In the genomic region with DNA sequence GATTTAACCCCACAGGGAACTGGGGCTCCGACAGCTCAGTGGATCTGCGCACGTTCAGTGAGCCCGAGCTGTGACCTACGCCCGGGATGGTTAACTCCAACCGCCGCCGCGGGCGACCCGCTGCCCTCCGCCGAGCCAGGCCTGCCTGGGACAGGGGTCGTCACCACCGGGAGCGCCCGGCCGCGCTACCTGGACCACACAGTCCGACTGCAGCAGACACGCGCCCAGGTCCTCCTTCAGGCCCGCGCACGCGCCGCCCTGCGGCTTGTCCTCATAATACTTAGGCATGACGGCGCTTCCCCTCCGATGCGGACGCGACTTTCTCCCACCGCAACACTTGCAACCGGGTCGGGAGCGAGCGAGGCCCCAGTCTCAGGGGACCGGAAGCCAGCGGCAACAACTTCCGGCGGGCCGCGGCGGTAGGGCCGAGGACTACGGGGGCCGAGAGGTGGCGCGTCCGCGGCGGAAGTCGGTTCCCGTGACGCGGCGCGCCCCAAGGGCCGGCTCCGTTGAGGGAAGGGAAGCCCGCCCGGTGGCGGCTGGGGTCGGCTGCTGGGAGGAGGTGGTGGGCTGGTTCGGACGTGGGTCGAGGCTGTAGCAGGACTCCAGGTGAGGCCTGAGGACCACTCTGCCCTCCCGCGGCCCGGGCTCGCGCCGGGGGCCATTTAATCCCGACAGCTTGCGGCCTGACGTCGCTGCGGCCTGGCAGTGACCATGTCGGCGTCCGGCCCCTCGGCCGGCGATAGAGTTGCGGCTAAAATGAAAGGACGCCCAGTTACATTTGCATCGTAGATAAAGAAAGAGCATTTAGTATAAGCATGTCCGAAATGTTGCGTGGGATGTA, we compare ENCODE assay signal across 8 cellular contexts. TPM values are rescaled to one million over a fixed set of nuclear protein-coding genes. Genes with fewer than 3 reads are reported as not detected.
DNase-seq lines count a peak whose midpoint lies in the region; ATAC-seq and TF ChIP-seq lines count a peak whose summit lies in the region.

A gene with protein sequence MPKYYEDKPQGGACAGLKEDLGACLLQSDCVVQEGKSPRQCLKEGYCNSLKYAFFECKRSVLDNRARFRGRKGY (minus strand): TSS at position 395 of the 844 bp plus-strand sequence. CDS start 107 bp downstream, at position 288.
A gene with protein sequence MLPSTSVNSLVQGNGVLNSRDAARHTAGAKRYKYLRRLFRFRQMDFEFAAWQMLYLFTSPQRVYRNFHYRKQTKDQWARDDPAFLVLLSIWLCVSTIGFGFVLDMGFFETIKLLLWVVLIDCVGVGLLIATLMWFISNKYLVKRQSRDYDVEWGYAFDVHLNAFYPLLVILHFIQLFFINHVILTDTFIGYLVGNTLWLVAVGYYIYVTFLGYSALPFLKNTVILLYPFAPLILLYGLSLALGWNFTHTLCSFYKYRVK (plus strand): TSS at position 472 of the 844 bp plus-strand sequence. CDS start 1,171 bp downstream, outside the sequence.

- H3K36me3 Mint-ChIP-seq in activated T-cell treated with anti-CD3 and anti-CD28 coated beads, Interleukin-2, amount 50 U/mL, for 24 hours (ENCODE audit: low read depth): peaks cover 85% of the 10 kb centered on the region

- H3K4me3 ChIP-seq in muscle layer of colon (ENCODE audit: low read depth in 1 of 2, low read length in 2 of 2): peak within 1 kb of the TSS; percentile 97 to 98

- H3K27me3 Mint-ChIP-seq in activated T-cell treated with anti-CD3 and anti-CD28 coated beads, Interleukin-2, amount 50 U/mL, for 24 hours: no peaks in the 10 kb centered on the region

- peak within 1 kb of the TSS; percentile 96 for H3K27ac Mint-ChIP-seq in activated T-cell treated with anti-CD3 and anti-CD28 coated beads, Interleukin-2, amount 50 U/mL, for 24 hours

- H3K27ac ChIP-seq in muscle layer of colon (ENCODE audit: low read depth, low read length): peak within 1 kb of the TSS; percentile 97

- H3K9ac ChIP-seq in muscle layer of colon (ENCODE audit: low read length): peak within 1 kb of the TSS; percentile 97

- H3K4me3 Mint-ChIP-seq in activated T-cell treated with anti-CD3 and anti-CD28 coated beads, Interleukin-2, amount 50 U/mL, for 24 hours: peak within 1 kb of the TSS; percentile 91

- DNase-seq in DMS53 (lab: John Stamatoyannopoulos, UW) (peak; percentile 99), KG1 (lab: John Stamatoyannopoulos, UW) (peak; percentile 63)
- DNase-seq in activated T-cell treated with anti-CD3 and anti-CD28 coated beads, Interleukin-2, amount 50 U/mL, for 24 hours: peak; percentile 94
- DNase-seq in stimulated activated CD8-positive, alpha-beta memory T cell treated with anti-CD3 and anti-CD28 coated beads, Interleukin-7, amount 100 ng/mL, for 1 hour (ENCODE audit: low read depth in 2 of 2): peak; percentile 77 to 81

- peaks cover 42% of the 10 kb centered on the region for H3K4me1 ChIP-seq in muscle layer of colon (ENCODE audit: insufficient read depth, low read length)

- H3K4me1 Mint-ChIP-seq in activated T-cell treated with anti-CD3 and anti-CD28 coated beads, Interleukin-2, amount 50 U/mL, for 24 hours (ENCODE audit: low read depth): peaks cover 65% of the 10 kb centered on the region

- H3K36me3 ChIP-seq in muscle layer of colon (ENCODE audit: insufficient read depth, low read length): peaks cover 34% of the 10 kb centered on the region

- ATAC-seq in GM21723 (IDR thresholded peaks at IDR 0.05; ENCODE audit: unreplicated experiment) (peak; percentile 87), esophagus mucosa (peak; percentile 96)

- H3K27me3 ChIP-seq in muscle layer of colon (ENCODE audit: control insufficient read depth in 1 of 2, insufficient read depth in 2 of 2, low read length in 2 of 2): no peaks in the 10 kb centered on the region

- H3K9me3 Mint-ChIP-seq in activated T-cell treated with anti-CD3 and anti-CD28 coated beads, Interleukin-2, amount 50 U/mL, for 24 hours: no peaks in the 10 kb centered on the region

- no peaks in the 10 kb centered on the region for H3K9me3 ChIP-seq in muscle layer of colon (ENCODE audit: low read length)

TF ChIP-seq in PFSK-1, 5 proteins besides CTCF, POLR2A, EP300 and RAD21:
- TF ChIP-seq TAF1 (IDR thresholded peaks at IDR 0.05; ENCODE audit: borderline replicate concordance, insufficient read depth, low read length): peak; percentile 85
- TF ChIP-seq SIN3A (IDR thresholded peaks at IDR 0.05; ENCODE audit: borderline replicate concordance, insufficient read depth, low read length): peak; percentile 20; the same call in 1 of the 2 replicates
- peak; percentile 83 for TF ChIP-seq FOXP2 (optimal IDR thresholded peaks at IDR 0.05; ENCODE audit: borderline replicate concordance, extremely low read depth, extremely low read length, insufficient read depth)
- TF ChIP-seq, protein P1, sequence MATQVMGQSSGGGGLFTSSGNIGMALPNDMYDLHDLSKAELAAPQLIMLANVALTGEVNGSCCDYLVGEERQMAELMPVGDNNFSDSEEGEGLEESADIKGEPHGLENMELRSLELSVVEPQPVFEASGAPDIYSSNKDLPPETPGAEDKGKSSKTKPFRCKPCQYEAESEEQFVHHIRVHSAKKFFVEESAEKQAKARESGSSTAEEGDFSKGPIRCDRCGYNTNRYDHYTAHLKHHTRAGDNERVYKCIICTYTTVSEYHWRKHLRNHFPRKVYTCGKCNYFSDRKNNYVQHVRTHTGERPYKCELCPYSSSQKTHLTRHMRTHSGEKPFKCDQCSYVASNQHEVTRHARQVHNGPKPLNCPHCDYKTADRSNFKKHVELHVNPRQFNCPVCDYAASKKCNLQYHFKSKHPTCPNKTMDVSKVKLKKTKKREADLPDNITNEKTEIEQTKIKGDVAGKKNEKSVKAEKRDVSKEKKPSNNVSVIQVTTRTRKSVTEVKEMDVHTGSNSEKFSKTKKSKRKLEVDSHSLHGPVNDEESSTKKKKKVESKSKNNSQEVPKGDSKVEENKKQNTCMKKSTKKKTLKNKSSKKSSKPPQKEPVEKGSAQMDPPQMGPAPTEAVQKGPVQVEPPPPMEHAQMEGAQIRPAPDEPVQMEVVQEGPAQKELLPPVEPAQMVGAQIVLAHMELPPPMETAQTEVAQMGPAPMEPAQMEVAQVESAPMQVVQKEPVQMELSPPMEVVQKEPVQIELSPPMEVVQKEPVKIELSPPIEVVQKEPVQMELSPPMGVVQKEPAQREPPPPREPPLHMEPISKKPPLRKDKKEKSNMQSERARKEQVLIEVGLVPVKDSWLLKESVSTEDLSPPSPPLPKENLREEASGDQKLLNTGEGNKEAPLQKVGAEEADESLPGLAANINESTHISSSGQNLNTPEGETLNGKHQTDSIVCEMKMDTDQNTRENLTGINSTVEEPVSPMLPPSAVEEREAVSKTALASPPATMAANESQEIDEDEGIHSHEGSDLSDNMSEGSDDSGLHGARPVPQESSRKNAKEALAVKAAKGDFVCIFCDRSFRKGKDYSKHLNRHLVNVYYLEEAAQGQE (IDR thresholded peaks at IDR 0.05; ENCODE audit: insufficient read depth in 1 of 2, low read depth in 2 of 2, low read length in 2 of 2): peak; percentile 42 to 46; a peak in 1 of 4 replicates
- peak; percentile 86 for TF ChIP-seq POLR2AphosphoS5 (IDR thresholded peaks at IDR 0.05; ENCODE audit: low read depth, low read length)

RNA-seq across cellular contexts. Expression of the first gene that starts in this region (rescaled TPM):
- polyA plus RNA-seq in PFSK-1 (2012; ENCODE audit: insufficient read length, low read depth): 15.7 TPM
- 11.9 TPM for total RNA-seq in esophagus mucosa

RNA-seq across cellular contexts. Expression of the second gene that starts in this region (rescaled TPM):
- polyA plus RNA-seq in PFSK-1 (2012; ENCODE audit: insufficient read length, low read depth): 13.8 TPM
- 22.6 TPM for total RNA-seq in esophagus mucosa

Comparison
In these comparisons a context has a peak if more than half of its experiments do, and no peak if none do; other contexts are left out.
1. Peak in every context shown above with its lines: DNase-seq, ATAC-seq, H3K4me3 ChIP-seq and H3K27ac ChIP-seq.